In the genomic region with DNA sequence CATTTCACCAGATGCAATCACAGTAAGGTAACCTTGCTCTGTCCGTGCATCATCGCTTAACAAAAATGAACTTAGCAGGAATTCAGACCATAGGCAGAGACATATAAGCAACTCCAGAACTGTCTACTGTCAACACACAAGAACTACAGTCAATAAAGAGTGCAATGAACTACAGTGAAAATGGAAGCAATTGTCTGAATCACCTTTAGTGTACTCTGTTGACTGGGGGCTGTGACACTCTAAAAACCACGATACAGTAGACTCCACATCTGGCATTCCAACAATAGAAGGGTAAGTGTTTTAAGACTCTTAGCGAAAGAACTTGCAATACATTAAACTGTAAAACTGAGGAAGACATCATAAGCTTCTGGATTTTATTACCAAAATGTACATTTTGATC, we compare ENCODE assay signal across 21 cellular contexts.
A peak's percentile ranks its signal among the peaks of the same experiment; 100 is the strongest.
DNase-seq lines count a peak whose midpoint lies in the region; FAIRE-seq and TF ChIP-seq lines count a peak whose summit lies in the region.
"Had no signal": no experiment of that assay in that cellular context is flagged by ENCODE, and none has a peak within 500 bp of the region (broad histone marks: within the 10 kb centered on the region; RNA-seq: fewer than 3 reads in every experiment).

No MANE protein-coding gene starts in this region.

- DNase-seq in NCI-H2107 treated with DMSO at 0.1 percent for 48 hours (lab: John Stamatoyannopoulos, UW; ENCODE audit: unreplicated experiment) (peak; percentile 11), NCI-H2107 (lab: John Stamatoyannopoulos, UW) (no peak), LHCN-M2 (ENCODE audit: low read depth) (peak; percentile 8), glomerular visceral epithelial cell (ENCODE audit: extremely low spot score) (peak; percentile 5), renal cortical epithelial cell (ENCODE audit: low read depth) (peak; percentile 41), mesenchymal stem cell (no peak), urothelium cell line (ENCODE audit: low spot score) (no peak), A673 (ENCODE audit: low spot score) (no peak)
- DNase-seq: C1 segment of cervical spinal cord; CD8-positive, alpha-beta memory T cell; Karpas-422; NCI-H1417; NCI-H1694 treated with DMSO at 0.1 percent for 48 hours; NCI-H2081 treated with DMSO at 0.1 percent for 48 hours; NCI-H226; NCI-H510A treated with DMSO at 0.1 percent for 48 hours; NCI-H774; Peyer's patch had no signal

- intact Hi-C loops in A673 (cut with micrococcal nuclease; ENCODE audit: unreplicated experiment): no loop called here

- no peak overlapping the region for H2BK120ac ChIP-seq in mesenchymal stem cell (ENCODE audit: low read depth, low read length)

- H3K14ac ChIP-seq in mesenchymal stem cell (ENCODE audit: low read length in 2 of 2): no peak overlapping the region

- 71% methylated on average over 2 of the region's 4 CpGs for WGBS in mesenchymal stem cell

- H3K4me3 ChIP-seq in mesenchymal stem cell (ENCODE audit: insufficient read depth in 1 of 2, low read depth in 1 of 2, low read length in 2 of 2): no peak overlapping the region
- no peak overlapping the region for H3K4me3 ChIP-seq in A673 (ENCODE audit: low read depth, low read length, poor library complexity, severe bottlenecking)
- H3K4me3 ChIP-seq: Peyer's patch, SJSA1 had no signal

- H2AK5ac ChIP-seq in mesenchymal stem cell (ENCODE audit: low read length, severe bottlenecking): no peak overlapping the region

- H4K8ac ChIP-seq in mesenchymal stem cell (ENCODE audit: low read length): no peak overlapping the region

- no TSS peak for BruUV-seq in A673 (replicated peaks; lab: Mats Ljungman, UMichigan)

- no peak for FAIRE-seq in urothelium cell line (lab: Jason Lieb, UNC)
- FAIRE-seq: H1 had no signal

- H3K9me3 ChIP-seq in mesenchymal stem cell (ENCODE audit: control insufficient read depth, low read length) (no peaks in the 10 kb centered on the region), A673 (ENCODE audit: low read depth, low read length, poor library complexity, severe bottlenecking) (no peaks in the 10 kb centered on the region)
- H3K9me3 ChIP-seq: Peyer's patch, SJSA1 had no signal

- POLR2A ChIA-PET in A673 (lab: Charles Lee; ENCODE audit: low non-redundant PET): no interaction called here

- no peak overlapping the region for H2BK12ac ChIP-seq in mesenchymal stem cell (ENCODE audit: low read length in 2 of 2)

- no peak overlapping the region for H3K4ac ChIP-seq in mesenchymal stem cell (ENCODE audit: low read depth in 1 of 2, low read length in 2 of 2)

- CTCF ChIA-PET in A673 (lab: Charles Lee): no interaction called here

- H3K27me3 ChIP-seq in mesenchymal stem cell (ENCODE audit: control insufficient read depth in 1 of 2, insufficient read depth in 1 of 2, low read length in 2 of 2): no peaks in the 10 kb centered on the region
- H3K27me3 ChIP-seq in A673 (replicated peaks; ENCODE audit: insufficient read depth, low read depth, low read length, poor library complexity): no peaks in the 10 kb centered on the region
- H3K27me3 ChIP-seq: Peyer's patch, SJSA1 had no signal

- no peak overlapping the region for H2BK15ac ChIP-seq in mesenchymal stem cell (ENCODE audit: low read depth, poor library complexity, severe bottlenecking)

- no peaks in the 10 kb centered on the region for H3K79me1 ChIP-seq in mesenchymal stem cell (replicated peaks; ENCODE audit: low read length, poor library complexity, severe bottlenecking)

- H2AFZ ChIP-seq in mesenchymal stem cell (ENCODE audit: low read depth, low read length): no peak overlapping the region

- H4K91ac ChIP-seq in mesenchymal stem cell (ENCODE audit: low read length): no peak overlapping the region

- no peak overlapping the region for H3K27ac ChIP-seq in mesenchymal stem cell (ENCODE audit: low read length, poor library complexity, severe bottlenecking)
- no peak overlapping the region for H3K27ac ChIP-seq in A673 (ENCODE audit: low read depth, low read length, poor library complexity, severe bottlenecking)
- H3K27ac ChIP-seq: 22Rv1, Peyer's patch, SJSA1 had no signal

- H3K18ac ChIP-seq in mesenchymal stem cell (ENCODE audit: low read depth in 1 of 2, low read length in 2 of 2): no peak overlapping the region

- no peak for TF ChIP-seq CTCF in A673 (conservative IDR thresholded peaks at IDR 0.05; ENCODE audit: low read depth, low read length)

- H3K4me1 ChIP-seq in mesenchymal stem cell (ENCODE audit: control insufficient read depth, insufficient read depth, low read depth, low read length) (no peaks in the 10 kb centered on the region), A673 (ENCODE audit: insufficient read depth, low read length, poor library complexity, severe bottlenecking) (no peaks in the 10 kb centered on the region)
- H3K4me1 ChIP-seq: Peyer's patch, SJSA1 had no signal

- H3K36me3 ChIP-seq in mesenchymal stem cell (ENCODE audit: control insufficient read depth in 1 of 2, insufficient read depth in 2 of 2, low read depth in 1 of 2, low read length in 2 of 2): peaks cover 0 to 2% of the 10 kb centered on the region in 2 experiments
- no peaks in the 10 kb centered on the region for H3K36me3 ChIP-seq in A673 (ENCODE audit: insufficient read depth, low read length, poor library complexity, severe bottlenecking)
- H3K36me3 ChIP-seq: Peyer's patch, SJSA1 had no signal

- H3K9ac ChIP-seq in mesenchymal stem cell (ENCODE audit: low read length): no peak overlapping the region

- H3K23ac ChIP-seq in mesenchymal stem cell (ENCODE audit: low read length in 2 of 2): no peak overlapping the region

- H2BK5ac ChIP-seq in mesenchymal stem cell (ENCODE audit: low read depth, low read length, poor library complexity, severe bottlenecking): no peak overlapping the region

- H3K4me2 ChIP-seq in mesenchymal stem cell (ENCODE audit: low read length, poor library complexity, severe bottlenecking): no peak overlapping the region

Comparison
In these comparisons a context has a peak if more than half of its experiments do, and no peak if none do; other contexts are left out.
1. DNase-seq: peak in NCI-H2107 treated with DMSO at 0.1 percent for 48 hours (single experiment), LHCN-M2 (single experiment), glomerular visceral epithelial cell (single experiment) and renal cortical epithelial cell (single experiment); none in NCI-H2107 (single experiment), mesenchymal stem cell (single experiment), urothelium cell line (single experiment) and A673 (single experiment).